Comparison of ENCODE assay signal across 13 cellular contexts in genomic region chr5:133957080-133957479, GRCh38. TPM values are rescaled to one million over a fixed set of nuclear protein-coding genes. Genes with fewer than 3 reads are reported as not detected.
DNase-seq lines count a peak whose midpoint lies in the region; ATAC-seq and TF ChIP-seq lines count a peak whose summit lies in the region.
"Had no signal": no experiment of that assay in that cellular context is flagged by ENCODE, and none has a peak within 500 bp of the region (broad histone marks: within the 10 kb centered on the region; RNA-seq: fewer than 3 reads in every experiment).

No MANE protein-coding gene starts in this region.

- H3K4me1 ChIP-seq in BLaER1 treated with 17β-estradiol and CSF1 and Interleukin-3, amounts not matched to agents 10 nM and 100 nM, result peaks cover 14 to 31% (median 17%) of the 10 kb centered on the region in 10 experiments

- peaks cover 0 to 28% (median under 1%) of the 10 kb centered on the region in 11 experiments; a peak in 7 of 22 replicates for H4K20me1 ChIP-seq in BLaER1 treated with 17β-estradiol and CSF1 and Interleukin-3, amounts not matched to agents 10 nM and 100 nM

- H3K4me1 Mint-ChIP-seq in chondrocyte (ENCODE audit: low read depth), result peaks cover 40% of the 10 kb centered on the region

- no peaks in the 10 kb centered on the region for H3K9me3 Mint-ChIP-seq in chondrocyte (ENCODE audit: low read depth)

- peak overlapping the region; percentile 27 for H3K27ac Mint-ChIP-seq in chondrocyte (ENCODE audit: unreplicated experiment)

- peak overlapping the region in 8 of 11 experiments; percentile 11 to 47 (median 30); a peak in 9 of 22 replicates for H3K27ac ChIP-seq in BLaER1 treated with 17β-estradiol and CSF1 and Interleukin-3, amounts not matched to agents 10 nM and 100 nM
- H3K27ac ChIP-seq: brain microvascular endothelial cell had no signal

- H3K27me3 ChIP-seq in BLaER1 treated with 17β-estradiol and CSF1 and Interleukin-3, amounts not matched to agents 10 nM and 100 nM, result no peaks in the 10 kb centered on the region
- H3K27me3 ChIP-seq: brain microvascular endothelial cell, heart right ventricle had no signal

- TF ChIP-seq CTCF in chondrocyte (IDR thresholded peaks at IDR 0.05), result no peak

- peak overlapping the region in 2 of 11 experiments; percentile 40 to 43; a peak in 1 of 22 replicates for H3K9ac ChIP-seq in BLaER1 treated with 17β-estradiol and CSF1 and Interleukin-3, amounts not matched to agents 10 nM and 100 nM

- peak overlapping the region in 10 of 11 experiments; percentile 3 to 71 (median 36); a peak in 12 of 22 replicates for H3K4me2 ChIP-seq in BLaER1 treated with 17β-estradiol and CSF1 and Interleukin-3, amounts not matched to agents 10 nM and 100 nM

- peaks cover 16% of the 10 kb centered on the region for H3K36me3 Mint-ChIP-seq in chondrocyte (ENCODE audit: low read depth)

- peaks cover 49 to 80% (median 62%) of the 10 kb centered on the region in 11 experiments for H3K36me3 ChIP-seq in BLaER1 treated with 17β-estradiol and CSF1 and Interleukin-3, amounts not matched to agents 10 nM and 100 nM

- ATAC-seq in GM18867 (IDR thresholded peaks at IDR 0.05; ENCODE audit: unreplicated experiment) (peak; percentile 15), HG03025 (IDR thresholded peaks at IDR 0.05; ENCODE audit: low FRiP score, unreplicated experiment) (peak; percentile 5), HG03280 (IDR thresholded peaks at IDR 0.05; ENCODE audit: unreplicated experiment) (no peak)
- ATAC-seq: heart right ventricle had no signal

- H3K27me3 Mint-ChIP-seq in chondrocyte (ENCODE audit: low read depth), result no peaks in the 10 kb centered on the region

- DNase-seq in chondrocyte (ENCODE audit: low spot score), result no peak
- no peak for DNase-seq in SK-N-DZ (ENCODE audit: low spot score)
- DNase-seq in H4 (ENCODE audit: low spot score), result no peak
- DNase-seq in stimulated activated CD4-positive, alpha-beta T cell treated with anti-CD3 and anti-CD28 coated beads, Interleukin-4, amount 100 ng/mL, for 4 hours, result no peak
- DNase-seq: brain microvascular endothelial cell, heart right ventricle, NCI-H226, T1000 had no signal

- H3K4me3 Mint-ChIP-seq in chondrocyte (ENCODE audit: unreplicated experiment), result no peak overlapping the region

- no peaks in the 10 kb centered on the region for H3K9me3 ChIP-seq in BLaER1 treated with 17β-estradiol and CSF1 and Interleukin-3, amounts not matched to agents 10 nM and 100 nM (replicated peaks in 1 of 11)
- H3K9me3 ChIP-seq: heart right ventricle had no signal

- H3K4me3 ChIP-seq in BLaER1 treated with 17β-estradiol and CSF1 and Interleukin-3, amounts not matched to agents 10 nM and 100 nM, result no peak overlapping the region
- H3K4me3 ChIP-seq: heart right ventricle, lung had no signal

RNA-seq across cellular contexts. Expression of gene C5orf15, which starts 11.3 kb away (rescaled TPM):
- 41.7 to 63.7 TPM (median 44.4 TPM) in 3 replicates for total RNA-seq in chondrocyte
- polyA plus RNA-seq in SK-N-DZ (2014; cell fraction: cytosol; rRNA removed), result 71.5 and 78.8 TPM in 2 replicates
- polyA plus RNA-seq in SK-N-DZ (2014; cell fraction: nucleus; rRNA removed), result 29.8 and 42.3 TPM in 2 replicates
- 141 and 166 TPM in 2 replicates for total RNA-seq in H4 (2014; rRNA removed; shearing (Covaris generic))

RNA-seq across cellular contexts. Expression of gene VDAC1, which starts 47.7 kb away (rescaled TPM):
- 138 to 173 TPM (median 143 TPM) in 3 replicates for total RNA-seq in chondrocyte
- polyA plus RNA-seq in SK-N-DZ (2014; cell fraction: cytosol; rRNA removed), result 259 and 280 TPM in 2 replicates
- polyA plus RNA-seq in SK-N-DZ (2014; cell fraction: nucleus; rRNA removed), result 115 and 147 TPM in 2 replicates
- 732 and 750 TPM in 2 replicates for total RNA-seq in H4 (2014; rRNA removed; shearing (Covaris generic))
